Comparison of ENCODE assay signal across 8 cellular contexts in genomic region chr6:3456395-3456767, GRCh38. TPM values are rescaled to one million over a fixed set of nuclear protein-coding genes. Genes with fewer than 3 reads are reported as not detected.
DNase-seq lines count a peak whose midpoint lies in the region; TF ChIP-seq lines count a peak whose summit lies in the region.

No MANE protein-coding gene starts in this region.

- H3K4me3 ChIP-seq in Peyer's patch (peak overlapping the region; percentile 51 to 79 (median 64)), iPS-11a (ENCODE audit: low read depth, low read length) (peak overlapping the region; percentile 56), OCI-LY7 (ENCODE audit: low read depth, low read length, poor library complexity, severe bottlenecking) (no peak overlapping the region)

- H3K9me2 ChIP-seq in OCI-LY7 (ENCODE audit: insufficient read depth, low read length), result no peaks in the 10 kb centered on the region

- POLR2A ChIA-PET in OCI-LY7 (lab: Charles Lee), result no interaction called here

- H3K79me2 ChIP-seq in OCI-LY7 (ENCODE audit: insufficient read depth, low read depth, low read length), result no peaks in the 10 kb centered on the region

- H3K4me1 ChIP-seq in Peyer's patch (peaks cover 0 to 16% (median 13%) of the 10 kb centered on the region in 4 donors), OCI-LY7 (ENCODE audit: insufficient read depth, low read length, poor library complexity, severe bottlenecking) (no peaks in the 10 kb centered on the region)

- H2AFZ ChIP-seq in OCI-LY7 (ENCODE audit: low read length), result no peak overlapping the region

- intact Hi-C loops in OCI-LY7 (cut with micrococcal nuclease; ENCODE audit: unreplicated experiment), result no loop called here

- H3K9me3 ChIP-seq in Peyer's patch (no peaks in the 10 kb centered on the region), OCI-LY7 (ENCODE audit: low read length) (no peaks in the 10 kb centered on the region)

- peak overlapping the region in 3 of 4 donors; percentile 60 to 82 (median 71) for H3K27ac ChIP-seq in Peyer's patch
- peak overlapping the region; percentile 85 for H3K27ac ChIP-seq in substantia nigra (ENCODE audit: low read depth, low read length, poor library complexity, severe bottlenecking)
- H3K27ac ChIP-seq in OCI-LY7 (ENCODE audit: low read depth, low read length, poor library complexity, severe bottlenecking), result no peak overlapping the region

- no peaks in the 10 kb centered on the region for H3K36me3 ChIP-seq in Peyer's patch
- no peaks in the 10 kb centered on the region for H3K36me3 ChIP-seq in OCI-LY7 (ENCODE audit: insufficient read depth, low read length)

- H3K27me3 ChIP-seq in Peyer's patch, result no peaks in the 10 kb centered on the region

- peak; percentile 5 for DNase-seq in stimulated activated CD4-positive, alpha-beta T cell treated with anti-CD3 and anti-CD28 coated beads, Interleukin-12 subunit alpha, Interleukin-12 subunit beta, amount 100 ng/mL, for 4 hours
- DNase-seq in stimulated activated CD4-positive, alpha-beta T cell treated with anti-CD3 and anti-CD28 coated beads, Interleukin-2, amount 100 ng/mL, for 48 hours, result no peak
- DNase-seq in Peyer's patch (no peak), substantia nigra (lab: John Stamatoyannopoulos, UW) (no peak), NOMO-1 (lab: John Stamatoyannopoulos, UW; ENCODE audit: unreplicated experiment in 2 of 2) (no peak), glomerular visceral epithelial cell (ENCODE audit: extremely low spot score) (no peak), OCI-LY7 (ENCODE audit: low spot score) (no peak)

- no peak overlapping the region for H3K4me2 ChIP-seq in OCI-LY7 (ENCODE audit: low read length)

- no peak for TF ChIP-seq POLR2A in Peyer's patch (IDR thresholded peaks at IDR 0.05)

- H4K20me1 ChIP-seq in OCI-LY7 (ENCODE audit: insufficient read depth, low read length), result no peaks in the 10 kb centered on the region; the same call in 1 of the 2 replicates

- BruUV-seq in OCI-LY7 (replicated peaks; lab: Mats Ljungman, UMichigan), result no TSS peak

- CTCF ChIA-PET in OCI-LY7 (lab: Charles Lee; ENCODE audit: unreplicated experiment), result interaction anchor here (0.6 kb wide), 1 partner anchor 117 kb away, joined by 3 read pairs; no protein-coding TSS in a partner anchor

- no peak for TF ChIP-seq CTCF in Peyer's patch (IDR thresholded peaks at IDR 0.05)
- TF ChIP-seq CTCF in OCI-LY7 (conservative IDR thresholded peaks at IDR 0.05; ENCODE audit: low read length), result no peak

RNA-seq across cellular contexts. Expression of gene SLC22A23, which starts 0.5 kb away (rescaled TPM):
- total RNA-seq in Peyer's patch (100 to 1,000 TPM in 2 of 4 donors, 10 to 100 TPM in 2; 22.3 to 145 (median 91.6) TPM), OCI-LY7 (2022) (not detected in 2 replicates)
- not detected in 2 replicates for total RNA-seq in OCI-LY7 (2014; rRNA removed; shearing (Covaris generic))

Comparison
In these comparisons a context has a peak if more than half of its experiments do, and no peak if none do; other contexts are left out.
1. RNA of gene SLC22A23, which starts 0.5 kb away (total RNA-seq): 22.3 to 145 TPM in Peyer's patch; not detected in OCI-LY7; every median in the first group is over 10 times any median in the second.